1 cellular context compared by ENCODE assay signal in the genomic region with DNA sequence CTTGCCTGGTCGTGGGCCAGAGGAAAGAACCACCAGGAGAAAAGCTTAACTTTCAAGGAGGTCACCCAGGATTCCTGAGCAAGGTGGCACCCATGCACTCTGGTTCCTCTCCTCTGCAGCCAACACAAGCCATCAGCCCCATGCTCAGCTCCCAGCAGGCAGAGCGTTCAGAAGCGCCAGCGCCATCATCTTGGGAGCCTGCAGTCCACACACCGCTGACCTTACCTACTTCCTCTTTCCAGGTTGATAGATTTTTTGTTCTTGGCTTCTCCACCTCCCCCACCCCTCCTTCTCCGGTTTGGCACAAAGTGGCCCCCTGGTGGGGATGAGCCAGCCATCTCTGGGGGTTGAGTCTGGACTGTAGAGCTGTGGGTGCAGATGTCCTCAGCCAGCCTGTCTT.
TF ChIP-seq lines count a peak whose summit lies in the region.

No MANE protein-coding gene starts in this region.

TF ChIP-seq in HEK293, 187 proteins besides CTCF, POLR2A, EP300 and RAD21 (continued from another document):
- TF ChIP-seq, protein P1, sequence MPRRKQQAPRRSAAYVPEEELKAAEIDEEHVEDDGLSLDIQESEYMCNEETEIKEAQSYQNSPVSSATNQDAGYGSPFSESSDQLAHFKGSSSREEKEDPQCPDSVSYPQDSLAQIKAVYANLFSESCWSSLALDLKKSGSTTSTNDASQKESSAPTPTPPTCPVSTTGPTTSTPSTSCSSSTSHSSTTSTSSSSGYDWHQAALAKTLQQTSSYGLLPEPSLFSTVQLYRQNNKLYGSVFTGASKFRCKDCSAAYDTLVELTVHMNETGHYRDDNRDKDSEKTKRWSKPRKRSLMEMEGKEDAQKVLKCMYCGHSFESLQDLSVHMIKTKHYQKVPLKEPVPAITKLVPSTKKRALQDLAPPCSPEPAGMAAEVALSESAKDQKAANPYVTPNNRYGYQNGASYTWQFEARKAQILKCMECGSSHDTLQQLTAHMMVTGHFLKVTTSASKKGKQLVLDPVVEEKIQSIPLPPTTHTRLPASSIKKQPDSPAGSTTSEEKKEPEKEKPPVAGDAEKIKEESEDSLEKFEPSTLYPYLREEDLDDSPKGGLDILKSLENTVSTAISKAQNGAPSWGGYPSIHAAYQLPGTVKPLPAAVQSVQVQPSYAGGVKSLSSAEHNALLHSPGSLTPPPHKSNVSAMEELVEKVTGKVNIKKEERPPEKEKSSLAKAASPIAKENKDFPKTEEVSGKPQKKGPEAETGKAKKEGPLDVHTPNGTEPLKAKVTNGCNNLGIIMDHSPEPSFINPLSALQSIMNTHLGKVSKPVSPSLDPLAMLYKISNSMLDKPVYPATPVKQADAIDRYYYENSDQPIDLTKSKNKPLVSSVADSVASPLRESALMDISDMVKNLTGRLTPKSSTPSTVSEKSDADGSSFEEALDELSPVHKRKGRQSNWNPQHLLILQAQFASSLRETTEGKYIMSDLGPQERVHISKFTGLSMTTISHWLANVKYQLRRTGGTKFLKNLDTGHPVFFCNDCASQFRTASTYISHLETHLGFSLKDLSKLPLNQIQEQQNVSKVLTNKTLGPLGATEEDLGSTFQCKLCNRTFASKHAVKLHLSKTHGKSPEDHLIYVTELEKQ (tag by site-specific recombination; IDR thresholded peaks at IDR 0.05; ENCODE audit: borderline replicate concordance): no peak
- TF ChIP-seq ZBTB1 (tag by site-specific recombination; IDR thresholded peaks at IDR 0.05) (no peak), GLIS1 (tag by site-specific recombination; IDR thresholded peaks at IDR 0.05) (peak; percentile 46), ZNF239 (tag by site-specific recombination; IDR thresholded peaks at IDR 0.05) (no peak), ZNF341 (tag by site-specific recombination; IDR thresholded peaks at IDR 0.05; ENCODE audit: low read depth) (no peak), HOXD13 (CRISPR knock-in tag; IDR thresholded peaks at IDR 0.05; ENCODE audit: borderline replicate concordance) (no peak), AEBP2 (tag by site-specific recombination; IDR thresholded peaks at IDR 0.05; ENCODE audit: borderline replicate concordance) (no peak), ZNF571 (tag by site-specific recombination; IDR thresholded peaks at IDR 0.05) (no peak), ZNF837 (tag by site-specific recombination; IDR thresholded peaks at IDR 0.05) (no peak), GLIS2 (tag by site-specific recombination; IDR thresholded peaks at IDR 0.05) (0 out of 2 replicates have a peak, but pooled peaks have one; percentile 9), ZBTB6 (tag by site-specific recombination; IDR thresholded peaks at IDR 0.05) (no peak), YY1 (tag by site-specific recombination; IDR thresholded peaks at IDR 0.05) (no peak), ZNF394 (tag by site-specific recombination; IDR thresholded peaks at IDR 0.05; ENCODE audit: borderline replicate concordance) (no peak), ZNF596 (tag by site-specific recombination; IDR thresholded peaks at IDR 0.05) (no peak), ZNF600 (tag by site-specific recombination; IDR thresholded peaks at IDR 0.05) (0 out of 2 replicates have a peak, but pooled peaks have one; percentile 39)
